Comparison of ENCODE assay signal across 8 cellular contexts in genomic region chr20:34312544-34313217, GRCh38. TPM values are rescaled to one million over a fixed set of nuclear protein-coding genes. Genes with fewer than 3 reads are reported as not detected.
A peak's percentile ranks its signal among the peaks of the same experiment; 100 is the strongest.
DNase-seq lines count a peak whose midpoint lies in the region; ATAC-seq, FAIRE-seq and TF ChIP-seq lines count a peak whose summit lies in the region.

No MANE protein-coding gene starts in this region.

- peak; percentile 61 for DNase-seq in NCI-H1436 treated with DMSO at 0.1 percent for 48 hours (lab: John Stamatoyannopoulos, UW)
- peak; percentile 76 for DNase-seq in T follicular helper cell (ENCODE audit: low read depth)
- DNase-seq in activated naive CD8-positive, alpha-beta T cell treated with anti-CD3 and anti-CD28 coated beads, Interleukin-2, amount 50 U/mL, for 24 hours = peak; percentile 90
- DNase-seq in left cardiac atrium = peak; percentile 87
- DNase-seq in psoas muscle = peak; percentile 81 to 91
- DNase-seq in vagina (ENCODE audit: extremely low spot score in 2 of 2) = no peak

- no peaks in the 10 kb centered on the region for H3K36me3 ChIP-seq in psoas muscle (ENCODE audit: insufficient read depth in 1 of 2, low read depth in 1 of 2)
- H3K36me3 ChIP-seq in vagina = no peaks in the 10 kb centered on the region

- intact Hi-C loops in left cardiac atrium (cut with DNase I) (loop anchor here (2.0 to 5.0 kb wide), 2 partner anchors 160 kb away; no protein-coding TSS in a partner anchor), psoas muscle (cut with DNase I) (loop anchor here (1.0 to 10.0 kb wide), 8 partner anchors 162 to 462 kb away; partner anchors contain the start of genes DYNLRB1 (in 1 of the 2) and TP53INP2 (in 1 of the 2)), vagina (cut with DNase I) (loop anchor here (10.0 kb wide), 2 partner anchors 212 to 462 kb away; no protein-coding TSS in a partner anchor)

- peaks cover 0 to 11% (median 4%) of the 10 kb centered on the region in 3 donors for H3K27me3 ChIP-seq in psoas muscle (ENCODE audit: insufficient read depth in 3 of 3, low read length in 2 of 3)
- no peaks in the 10 kb centered on the region for H3K27me3 ChIP-seq in vagina

- H3K4me3 ChIP-seq in psoas muscle (no peak overlapping the region), vagina (peak overlapping the region; percentile 20 to 26)

- peak; percentile 91 for ATAC-seq in HG02642 (IDR thresholded peaks at IDR 0.05; ENCODE audit: poor library complexity, unreplicated experiment)
- ATAC-seq in activated naive CD8-positive, alpha-beta T cell treated with anti-CD3 and anti-CD28 coated beads, Interleukin-2, amount 50 U/mL, for 24 hours = peak; percentile 99
- ATAC-seq in left cardiac atrium = peak; percentile 98 to 99
- ATAC-seq in psoas muscle = peak; percentile 99 to 100 (median 100)

- no peak overlapping the region for H3K4me3 Mint-ChIP-seq in activated naive CD8-positive, alpha-beta T cell treated with anti-CD3 and anti-CD28 coated beads, Interleukin-2, amount 50 U/mL, for 24 hours

- TF ChIP-seq CTCF in psoas muscle (IDR thresholded peaks at IDR 0.05) (peak; percentile 99), vagina (IDR thresholded peaks at IDR 0.05) (peak; percentile 98 to 99 (median 99))

- WGBS in psoas muscle, 3 donors = 9 to 10% (median 9%) methylated on average over 14 of the region's 14 CpGs

- peaks cover 7% of the 10 kb centered on the region for H3K4me1 Mint-ChIP-seq in activated naive CD8-positive, alpha-beta T cell treated with anti-CD3 and anti-CD28 coated beads, Interleukin-2, amount 50 U/mL, for 24 hours

- H3K27ac ChIP-seq in psoas muscle = no peak overlapping the region
- no peak overlapping the region for H3K27ac ChIP-seq in vagina

- peaks cover 18% of the 10 kb centered on the region for H3K27me3 Mint-ChIP-seq in activated naive CD8-positive, alpha-beta T cell treated with anti-CD3 and anti-CD28 coated beads, Interleukin-2, amount 50 U/mL, for 24 hours

- H3K9me3 Mint-ChIP-seq in activated naive CD8-positive, alpha-beta T cell treated with anti-CD3 and anti-CD28 coated beads, Interleukin-2, amount 50 U/mL, for 24 hours = no peaks in the 10 kb centered on the region

- no peaks in the 10 kb centered on the region for H3K36me3 Mint-ChIP-seq in activated naive CD8-positive, alpha-beta T cell treated with anti-CD3 and anti-CD28 coated beads, Interleukin-2, amount 50 U/mL, for 24 hours (ENCODE audit: low read depth)

- peak; percentile 66 for FAIRE-seq in G401.6 (lab: Jason Lieb, UNC)

- TF ChIP-seq POLR2A in vagina (IDR thresholded peaks at IDR 0.05) = no peak

- H3K9me3 ChIP-seq in psoas muscle (no peaks in the 10 kb centered on the region), vagina (no peaks in the 10 kb centered on the region)

- H3K27ac Mint-ChIP-seq in activated naive CD8-positive, alpha-beta T cell treated with anti-CD3 and anti-CD28 coated beads, Interleukin-2, amount 50 U/mL, for 24 hours = peak overlapping the region; percentile 31

- H3K4me1 ChIP-seq in psoas muscle (peaks cover 5% of the 10 kb centered on the region), vagina (peaks cover 17% of the 10 kb centered on the region)

RNA-seq across cellular contexts. Expression of gene AHCY, which starts 9.5 kb away (rescaled TPM):
- 10 to 100 TPM; 49.2 to 50.5 TPM for total RNA-seq in left cardiac atrium
- 10 to 100 TPM; 56.2 to 94.4 (median 82.3) TPM for total RNA-seq in psoas muscle
- 100 to 1,000 TPM in 1 of 3 donors, 10 to 100 TPM in 2; 82.2 to 128 (median 89.6) TPM for polyA plus RNA-seq in psoas muscle
- total RNA-seq in vagina = 98.2 TPM

RNA-seq across cellular contexts. Expression of gene ITCH, which starts 50.4 kb away (rescaled TPM):
- 10 to 100 TPM; 38.8 to 45.6 TPM for total RNA-seq in left cardiac atrium
- 10 to 100 TPM; 36.9 to 50.3 (median 41.7) TPM for total RNA-seq in psoas muscle
- polyA plus RNA-seq in psoas muscle = 10 to 100 TPM; 10.1 to 35.1 (median 14.4) TPM
- 30.9 TPM for total RNA-seq in vagina

Comparison
In these comparisons a context has a peak if more than half of its experiments do, and no peak if none do; other contexts are left out.
1. DNase-seq: peak in NCI-H1436 treated with DMSO at 0.1 percent for 48 hours (single experiment), T follicular helper cell (single experiment), activated naive CD8-positive, alpha-beta T cell treated with anti-CD3 and anti-CD28 coated beads, Interleukin-2, amount 50 U/mL, for 24 hours (single experiment), left cardiac atrium (single experiment) and psoas muscle (2 of 2); none in vagina (0 of 2).
2. Peak in every context shown above with its lines, with median percentiles within 50 percentile points of each other: ATAC-seq.